Comparison of ENCODE assay signal across 8 cellular contexts in the genomic region with DNA sequence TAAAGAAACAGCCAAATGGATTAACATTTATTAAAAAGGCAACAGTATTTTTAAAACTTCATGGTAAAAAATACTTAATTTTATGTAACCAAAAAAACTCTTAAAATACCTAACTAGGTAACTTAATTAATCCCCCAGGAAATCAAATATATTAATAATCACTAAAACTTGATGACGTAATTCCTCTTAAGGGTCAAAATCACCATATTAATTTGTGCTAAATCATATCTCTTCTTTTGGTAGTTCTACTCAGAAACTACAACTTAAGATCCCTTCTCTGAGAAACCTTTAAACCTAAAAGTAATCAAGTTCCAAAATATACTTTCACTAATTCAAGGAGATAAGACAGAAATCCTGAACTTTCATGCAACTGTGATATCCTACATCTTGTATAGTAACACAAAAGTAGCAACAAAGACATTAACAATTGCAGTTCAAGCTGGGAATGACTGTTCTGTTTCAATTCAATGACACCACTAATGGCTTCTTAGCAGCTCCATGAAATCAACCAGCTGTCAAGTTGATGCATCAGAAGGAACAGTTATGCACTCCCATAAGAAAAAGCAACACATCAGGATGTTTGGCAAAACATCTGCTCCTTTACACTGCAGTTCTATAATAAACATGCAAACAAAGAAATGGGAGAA. TPM values are rescaled to one million over a fixed set of nuclear protein-coding genes. Genes with fewer than 3 reads are reported as not detected.
DNase-seq lines count a peak whose midpoint lies in the region; ATAC-seq and TF ChIP-seq lines count a peak whose summit lies in the region.

No MANE protein-coding gene starts in this region.

- TF ChIP-seq POLR2A in body of pancreas (IDR thresholded peaks at IDR 0.05), result no peak

- no peaks in the 10 kb centered on the region for H3K9me3 ChIP-seq in body of pancreas

- peak overlapping the region; percentile 64 for H3K4me3 Mint-ChIP-seq in mesothelial cell of epicardium

- H3K9me3 Mint-ChIP-seq in mesothelial cell of epicardium, result no peaks in the 10 kb centered on the region
- no peaks in the 10 kb centered on the region for H3K9me3 Mint-ChIP-seq in activated naive CD4-positive, alpha-beta T cell treated with anti-CD3 and anti-CD28 coated beads, Interleukin-2, amount 50 U/mL, for 72 hours

- peak; percentile 18 for DNase-seq in DMS114 treated with DMSO at 0.1 percent for 48 hours (lab: John Stamatoyannopoulos, UW; ENCODE audit: unreplicated experiment)
- DNase-seq in NCI-H146 (lab: John Stamatoyannopoulos, UW), result peak; percentile 39
- no peak for DNase-seq in body of pancreas
- DNase-seq in mesothelial cell of epicardium (ENCODE audit: low spot score in 2 of 2, unreplicated experiment in 2 of 2), result no peak
- no peak for DNase-seq in activated effector memory CD4-positive, alpha-beta T cell treated with anti-CD3 and anti-CD28 coated beads, Interleukin-2, amount 50 U/mL, for 16 hours
- no peak for DNase-seq in activated naive CD4-positive, alpha-beta T cell treated with anti-CD3 and anti-CD28 coated beads, Interleukin-2, amount 50 U/mL, for 72 hours (ENCODE audit: low spot score in 2 of 2)
- DNase-seq in AG08395 (ENCODE audit: low spot score), result no peak

- no peak overlapping the region for H3K4me3 ChIP-seq in body of pancreas

- H3K4me1 Mint-ChIP-seq in mesothelial cell of epicardium, result peaks cover 46% of the 10 kb centered on the region

- intact Hi-C loops in body of pancreas (cut with DNase I), result no loop called here

- TF ChIP-seq CTCF in body of pancreas (IDR thresholded peaks at IDR 0.05), result no peak
- no peak for TF ChIP-seq CTCF in mesothelial cell of epicardium (IDR thresholded peaks at IDR 0.05; ENCODE audit: unreplicated experiment)

- ATAC-seq in body of pancreas (no peak), GM18909 (IDR thresholded peaks at IDR 0.05; ENCODE audit: poor library complexity, unreplicated experiment) (no peak)
- no peak for ATAC-seq in activated naive CD4-positive, alpha-beta T cell treated with anti-CD3 and anti-CD28 coated beads, Interleukin-2, amount 50 U/mL, for 72 hours

- H3K27me3 ChIP-seq in body of pancreas, result no peaks in the 10 kb centered on the region

- H3K36me3 ChIP-seq in body of pancreas (replicated peaks in 1 of 2; ENCODE audit: insufficient read depth in 1 of 2, low read depth in 2 of 2), result no peaks in the 10 kb centered on the region

- H3K4me1 ChIP-seq in body of pancreas, result peaks cover 42% of the 10 kb centered on the region

- H3K27me3 Mint-ChIP-seq in mesothelial cell of epicardium (ENCODE audit: low read depth), result no peaks in the 10 kb centered on the region

- H3K27ac Mint-ChIP-seq in mesothelial cell of epicardium, result peak overlapping the region; percentile 92
- no peak overlapping the region for H3K27ac Mint-ChIP-seq in activated naive CD4-positive, alpha-beta T cell treated with anti-CD3 and anti-CD28 coated beads, Interleukin-2, amount 50 U/mL, for 72 hours

- H3K27ac ChIP-seq in body of pancreas, result peak overlapping the region in 3 of 4 donors; percentile 40 to 97 (median 95)

- 70 to 71% methylated on average over 1 of the region's 1 CpG for WGBS in body of pancreas, 2 donors

- no peaks in the 10 kb centered on the region for H3K36me3 Mint-ChIP-seq in mesothelial cell of epicardium
- peaks cover 6 to 13% of the 10 kb centered on the region in 2 donors for H3K36me3 Mint-ChIP-seq in activated naive CD4-positive, alpha-beta T cell treated with anti-CD3 and anti-CD28 coated beads, Interleukin-2, amount 50 U/mL, for 72 hours

RNA-seq across cellular contexts. Expression of gene BAZ2B, which starts 4.0 kb away (rescaled TPM):
- total RNA-seq in body of pancreas, result 100 to 1,000 TPM in 1 of 2 donors, 10 to 100 TPM in 1; 62.5 to 104 TPM
- 135 to 143 TPM (median 141 TPM) in 3 replicates for total RNA-seq in mesothelial cell of epicardium
- total RNA-seq in activated naive CD4-positive, alpha-beta T cell treated with anti-CD3 and anti-CD28 coated beads, Interleukin-2, amount 50 U/mL, for 72 hours, result 10 to 100 TPM in 1 of 2 donors, 1 to 10 TPM in 1; 9.4 to 15.0 TPM

Comparison
In these comparisons a context has a peak if more than half of its experiments do, and no peak if none do; other contexts are left out.
1. DNase-seq: peak in DMS114 treated with DMSO at 0.1 percent for 48 hours (single experiment) and NCI-H146 (single experiment); none in body of pancreas (0 of 4), mesothelial cell of epicardium (0 of 2), activated effector memory CD4-positive, alpha-beta T cell treated with anti-CD3 and anti-CD28 coated beads, Interleukin-2, amount 50 U/mL, for 16 hours (single experiment), activated naive CD4-positive, alpha-beta T cell treated with anti-CD3 and anti-CD28 coated beads, Interleukin-2, amount 50 U/mL, for 72 hours (0 of 2) and AG08395 (single experiment).